ENCODE assay signal across 29 cellular contexts in genomic region chr18:5167827-5168226, GRCh38. TPM values are rescaled to one million over a fixed set of nuclear protein-coding genes. Genes with fewer than 3 reads are reported as not detected.
DNase-seq lines count a peak whose midpoint lies in the region; ATAC-seq and TF ChIP-seq lines count a peak whose summit lies in the region.
"Had no signal": no experiment of that assay in that cellular context is flagged by ENCODE, and none has a peak within 500 bp of the region (broad histone marks: within the 10 kb centered on the region; RNA-seq: fewer than 3 reads in every experiment).

No MANE protein-coding gene starts in this region.

- H3K9me2 ChIP-seq in Loucy (replicated peaks; ENCODE audit: low read depth, low read length): no peaks in the 10 kb centered on the region

- H3K36me3 Mint-ChIP-seq in activated naive CD4-positive, alpha-beta T cell treated with anti-CD3 and anti-CD28 coated beads for 36 hours (ENCODE audit: low read depth): peaks cover 5% of the 10 kb centered on the region
- H3K36me3 Mint-ChIP-seq in activated naive CD8-positive, alpha-beta T cell treated with anti-CD3 and anti-CD28 coated beads for 36 hours: peaks cover 7% of the 10 kb centered on the region
- H3K36me3 Mint-ChIP-seq: activated CD8-positive, alpha-beta memory T cell treated with anti-CD3 and anti-CD28 coated beads, Interleukin-2, amount 10 ng/mL, durations not matched to agents 7 days and 5 days; memory B cell had no signal

- DNase-seq in activated naive CD4-positive, alpha-beta T cell treated with anti-CD3 and anti-CD28 coated beads for 36 hours: peak; percentile 42
- DNase-seq in activated naive CD4-positive, alpha-beta T cell treated with anti-CD3 and anti-CD28 coated beads, Interleukin-2, amount 50 U/mL, for 16 hours: no peak
- no peak for DNase-seq in activated naive CD8-positive, alpha-beta T cell treated with anti-CD3 and anti-CD28 coated beads for 36 hours
- DNase-seq in upper lobe of right lung (no peak), GM13977 (ENCODE audit: low spot score) (no peak), SW480 (ENCODE audit: low spot score) (no peak)
- DNase-seq: activated CD4-positive, alpha-beta T cell treated with anti-CD3 and anti-CD28 coated beads for 4 hours; activated CD8-positive, alpha-beta memory T cell treated with anti-CD3 and anti-CD28 coated beads, Interleukin-2, amount 10 ng/mL, durations not matched to agents 7 days and 5 days; Calu3; dermis blood vessel endothelial cell; esophagus squamous epithelium; HCEC 1CT; MG63; NCI-H1417; NCI-H2029 treated with DMSO at 0.1 percent for 48 hours; NCI-H2227 treated with DMSO at 0.1 percent for 48 hours; NCI-H526 treated with DMSO at 0.1 percent for 48 hours; psoas muscle; sigmoid colon; stimulated activated naive B cell treated with anti-CD40 and anti-IgM and Interleukin-4, amounts not matched to agents 10 μg/mL and 1 μg/mL and 100 μg/mL, for 72 hours had no signal

- H3K36me3 ChIP-seq in Loucy (ENCODE audit: insufficient read depth, low read length): no peaks in the 10 kb centered on the region
- H3K36me3 ChIP-seq in upper lobe of right lung: no peaks in the 10 kb centered on the region
- H3K36me3 ChIP-seq in gastroesophageal sphincter: no peaks in the 10 kb centered on the region
- H3K36me3 ChIP-seq: esophagus squamous epithelium, MG63, sigmoid colon, thoracic aorta, vagina had no signal

- no peak overlapping the region for H3K27ac ChIP-seq in upper lobe of right lung
- H3K27ac ChIP-seq in gastroesophageal sphincter: no peak overlapping the region
- H3K27ac ChIP-seq: A549, esophagus squamous epithelium, hepatocyte, psoas muscle, sigmoid colon, thoracic aorta, vagina had no signal

- in situ Hi-C loops in GM13977 (cut with MboI; ENCODE audit: low pct_unique_long_range_greater_than_20kb, low sequenced_read_pairs, unreplicated experiment): no loop called here

- no peaks in the 10 kb centered on the region for H4K20me1 ChIP-seq in Loucy (ENCODE audit: insufficient read depth, low read length, poor library complexity, severe bottlenecking)

- H3K79me2 ChIP-seq in Loucy (ENCODE audit: insufficient read depth, low read length): no peaks in the 10 kb centered on the region
- H3K79me2 ChIP-seq: hepatocyte had no signal

- no peaks in the 10 kb centered on the region for H3K27me3 Mint-ChIP-seq in activated naive CD4-positive, alpha-beta T cell treated with anti-CD3 and anti-CD28 coated beads for 36 hours (ENCODE audit: low read depth)
- no peaks in the 10 kb centered on the region for H3K27me3 Mint-ChIP-seq in activated naive CD8-positive, alpha-beta T cell treated with anti-CD3 and anti-CD28 coated beads for 36 hours
- H3K27me3 Mint-ChIP-seq: activated CD8-positive, alpha-beta memory T cell treated with anti-CD3 and anti-CD28 coated beads, Interleukin-2, amount 10 ng/mL, durations not matched to agents 7 days and 5 days had no signal

- H3F3A ChIP-seq in Loucy (ENCODE audit: low read depth): no peaks in the 10 kb centered on the region

- H3K4me1 ChIP-seq in Loucy (ENCODE audit: insufficient read depth, low read length, poor library complexity, severe bottlenecking) (no peaks in the 10 kb centered on the region), upper lobe of right lung (no peaks in the 10 kb centered on the region), gastroesophageal sphincter (no peaks in the 10 kb centered on the region)
- H3K4me1 ChIP-seq: A549, esophagus squamous epithelium, sigmoid colon, vagina had no signal

- ATAC-seq in upper lobe of right lung (peak; percentile 31), gastroesophageal sphincter (no peak)
- ATAC-seq: A549; activated CD8-positive, alpha-beta memory T cell treated with anti-CD3 and anti-CD28 coated beads, Interleukin-2, amount 10 ng/mL, durations not matched to agents 7 days and 5 days; psoas muscle; stimulated activated naive B cell treated with anti-CD40 and anti-IgM and Interleukin-4, amounts not matched to agents 10 μg/mL and 1 μg/mL and 100 μg/mL, for 72 hours had no signal

- TF ChIP-seq CTCF in Loucy (conservative IDR thresholded peaks at IDR 0.05; ENCODE audit: low read length) (no peak), upper lobe of right lung (IDR thresholded peaks at IDR 0.05) (no peak), gastroesophageal sphincter (IDR thresholded peaks at IDR 0.05) (no peak), GM13977 (IDR thresholded peaks at IDR 0.05; ENCODE audit: extremely low read depth, insufficient read depth, missing control alignments) (no peak)

- no peak overlapping the region for H3K4me3 ChIP-seq in Loucy (ENCODE audit: low read length, poor library complexity, severe bottlenecking)
- no peak overlapping the region for H3K4me3 ChIP-seq in upper lobe of right lung
- H3K4me3 ChIP-seq in gastroesophageal sphincter: no peak overlapping the region
- H3K4me3 ChIP-seq: A549, esophagus squamous epithelium, hepatocyte, MG63, psoas muscle, sigmoid colon, thoracic aorta, vagina had no signal

- no peak overlapping the region for H3K4me2 ChIP-seq in Loucy (ENCODE audit: low read depth, low read length, poor library complexity, severe bottlenecking)
- H3K4me2 ChIP-seq: A549, hepatocyte had no signal

- no peak for TF ChIP-seq EP300 in gastroesophageal sphincter (IDR thresholded peaks at IDR 0.05)

- CTCF ChIA-PET in activated naive CD4-positive, alpha-beta T cell treated with anti-CD3 and anti-CD28 coated beads for 36 hours (lab: Charles Lee): interaction anchor here (0.6 kb wide), 1 partner anchor 34 kb away, joined by 3 read pairs; no protein-coding TSS in a partner anchor

- WGBS in gastroesophageal sphincter (ENCODE audit: low coverage in 1 of 2), 2 donors: 32 to 80% methylated on average over 1 to 2 of the region's 2 CpGs

- H3K4me3 Mint-ChIP-seq in activated naive CD4-positive, alpha-beta T cell treated with anti-CD3 and anti-CD28 coated beads for 36 hours: no peak overlapping the region
- peak overlapping the region; percentile 18 for H3K4me3 Mint-ChIP-seq in activated naive CD8-positive, alpha-beta T cell treated with anti-CD3 and anti-CD28 coated beads for 36 hours
- H3K4me3 Mint-ChIP-seq: activated CD8-positive, alpha-beta memory T cell treated with anti-CD3 and anti-CD28 coated beads, Interleukin-2, amount 10 ng/mL, durations not matched to agents 7 days and 5 days; IgD-negative memory B cell; memory B cell; stimulated activated naive B cell treated with anti-CD40 and anti-IgM and Interleukin-4, amounts not matched to agents 10 μg/mL and 1 μg/mL and 100 μg/mL, for 72 hours had no signal

- no peak overlapping the region for H3K9ac ChIP-seq in Loucy (ENCODE audit: low read depth, low read length, poor library complexity, severe bottlenecking)

- H3K27ac Mint-ChIP-seq in activated naive CD4-positive, alpha-beta T cell treated with anti-CD3 and anti-CD28 coated beads for 36 hours: peak overlapping the region; percentile 64
- peak overlapping the region; percentile 79 for H3K27ac Mint-ChIP-seq in activated naive CD8-positive, alpha-beta T cell treated with anti-CD3 and anti-CD28 coated beads for 36 hours
- H3K27ac Mint-ChIP-seq: activated CD8-positive, alpha-beta memory T cell treated with anti-CD3 and anti-CD28 coated beads, Interleukin-2, amount 10 ng/mL, durations not matched to agents 7 days and 5 days; memory B cell; stimulated activated naive B cell treated with anti-CD40 and anti-IgM and Interleukin-4, amounts not matched to agents 10 μg/mL and 1 μg/mL and 100 μg/mL, for 72 hours had no signal

- intact Hi-C loops in activated naive CD4-positive, alpha-beta T cell treated with anti-CD3 and anti-CD28 coated beads for 36 hours (cut with micrococcal nuclease): loop anchor here (2.0 kb wide), 1 partner anchor 69 kb away; no protein-coding TSS in a partner anchor
- intact Hi-C loops in upper lobe of right lung (cut with DNase I): no loop called here

- 0 out of 2 replicates have a peak overlapping the region, but pooled peaks have one; percentile 36 for H2AFZ ChIP-seq in Loucy (ENCODE audit: low read length)
- H2AFZ ChIP-seq: hepatocyte had no signal

- peaks cover 31% of the 10 kb centered on the region for H3K4me1 Mint-ChIP-seq in activated naive CD4-positive, alpha-beta T cell treated with anti-CD3 and anti-CD28 coated beads for 36 hours (ENCODE audit: low read depth)
- H3K4me1 Mint-ChIP-seq in activated naive CD8-positive, alpha-beta T cell treated with anti-CD3 and anti-CD28 coated beads for 36 hours: peaks cover 26% of the 10 kb centered on the region

- H3K27me3 ChIP-seq in Loucy (ENCODE audit: insufficient read depth, low read length, poor library complexity, severe bottlenecking): no peaks in the 10 kb centered on the region
- no peaks in the 10 kb centered on the region for H3K27me3 ChIP-seq in upper lobe of right lung
- H3K27me3 ChIP-seq in gastroesophageal sphincter: no peaks in the 10 kb centered on the region
- H3K27me3 ChIP-seq: esophagus squamous epithelium, hepatocyte, MG63, sigmoid colon, vagina had no signal

- TF ChIP-seq POLR2A in gastroesophageal sphincter (IDR thresholded peaks at IDR 0.05): no peak

- H3K9me3 ChIP-seq in Loucy (ENCODE audit: insufficient read depth, low read depth, low read length) (no peaks in the 10 kb centered on the region), upper lobe of right lung (no peaks in the 10 kb centered on the region), gastroesophageal sphincter (no peaks in the 10 kb centered on the region)
- H3K9me3 ChIP-seq: A549, esophagus squamous epithelium, MG63, psoas muscle, sigmoid colon, thoracic aorta, vagina had no signal

- peaks cover 12% of the 10 kb centered on the region for H3K9me3 Mint-ChIP-seq in activated naive CD4-positive, alpha-beta T cell treated with anti-CD3 and anti-CD28 coated beads for 36 hours
- H3K9me3 Mint-ChIP-seq in activated naive CD8-positive, alpha-beta T cell treated with anti-CD3 and anti-CD28 coated beads for 36 hours: peaks cover 19% of the 10 kb centered on the region

RNA-seq across cellular contexts. Expression of gene AKAIN1, which starts 29.2 kb away (rescaled TPM):
- total RNA-seq in activated naive CD4-positive, alpha-beta T cell treated with anti-CD3 and anti-CD28 coated beads for 36 hours: not detected
- total RNA-seq in activated naive CD8-positive, alpha-beta T cell treated with anti-CD3 and anti-CD28 coated beads for 36 hours: not detected
- total RNA-seq in upper lobe of right lung (not detected), gastroesophageal sphincter (not detected)
- total RNA-seq: activated CD8-positive, alpha-beta memory T cell treated with anti-CD3 and anti-CD28 coated beads, Interleukin-2, amount 10 ng/mL, durations not matched to agents 7 days and 5 days; Calu3; dermis blood vessel endothelial cell; hepatocyte; psoas muscle; sigmoid colon; T-helper 2 cell treated with Interferon-gamma antibody and Interleukin-4, amounts not matched to agents 100 ng/mL and 5 ng/mL, for 36 hours; thoracic aorta; vagina had no signal
